Comparison of ENCODE assay signal across 8 cellular contexts in the genomic region with DNA sequence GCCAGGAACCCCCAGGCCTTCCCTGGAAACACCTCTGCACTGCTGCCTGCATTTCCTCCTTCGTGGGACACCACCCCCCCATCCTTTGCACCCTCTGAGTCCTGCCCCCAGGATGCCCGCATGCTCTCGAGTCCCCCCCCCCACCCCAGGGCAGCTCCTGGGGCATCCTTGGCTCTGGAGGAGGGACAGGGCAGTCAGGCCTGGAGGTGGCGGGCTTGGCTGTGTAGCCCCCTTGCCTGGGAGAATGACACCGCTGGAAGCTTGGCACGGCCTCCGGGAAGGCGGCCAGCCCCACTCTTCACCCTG.
DNase-seq lines count a peak whose midpoint lies in the region; ATAC-seq and TF ChIP-seq lines count a peak whose summit lies in the region.

No MANE protein-coding gene starts in this region.

- H3K4me3 ChIP-seq in ascending aorta (peak overlapping the region in 1 of 2 donors; percentile 25), left lung (no peak overlapping the region), stomach smooth muscle (ENCODE audit: low read length in 2 of 2) (peak overlapping the region in 1 of 2 donors; percentile 54)

- POLR2A ChIA-PET in HEK293T (lab: Yijun Ruan, JAX) = no interaction called here

- CTCF ChIA-PET in HEK293T (lab: Yijun Ruan, JAX) = interaction anchor here (0.6 to 0.9 kb wide), 2 partner anchors 14 to 16 kb away, joined by 3 read pairs; no protein-coding TSS in a partner anchor

- peaks cover 7 to 26% of the 10 kb centered on the region in 2 donors for H3K4me1 ChIP-seq in ascending aorta
- H3K4me1 ChIP-seq in left lung = peaks cover 13 to 37% of the 10 kb centered on the region in 2 donors
- peaks cover 26% of the 10 kb centered on the region for H3K4me1 ChIP-seq in stomach smooth muscle (ENCODE audit: control insufficient read depth, insufficient read depth, low read length)

- H3K9me3 ChIP-seq in ascending aorta (no peaks in the 10 kb centered on the region), left lung (no peaks in the 10 kb centered on the region), stomach smooth muscle (ENCODE audit: control insufficient read depth in 2 of 2, low read length in 2 of 2) (no peaks in the 10 kb centered on the region)

- no peak overlapping the region for H3K9ac ChIP-seq in stomach smooth muscle (ENCODE audit: low read length in 2 of 2)

- H3K36me3 ChIP-seq in ascending aorta (no peaks in the 10 kb centered on the region), left lung (no peaks in the 10 kb centered on the region), stomach smooth muscle (ENCODE audit: control insufficient read depth in 2 of 2, insufficient read depth in 2 of 2, low read length in 2 of 2) (no peaks in the 10 kb centered on the region)

- H3K27ac ChIP-seq in ascending aorta = peak overlapping the region; percentile 81 to 83
- H3K27ac ChIP-seq in left lung = peak overlapping the region; percentile 73 to 85
- peak overlapping the region; percentile 64 for H3K27ac ChIP-seq in stomach smooth muscle (ENCODE audit: low read length)

- ATAC-seq in left lung (no peak), HG02970 (IDR thresholded peaks at IDR 0.05; ENCODE audit: low FRiP score, unreplicated experiment) (no peak), GM19035 (IDR thresholded peaks at IDR 0.05; ENCODE audit: unreplicated experiment) (no peak), HG03521 (IDR thresholded peaks at IDR 0.05; ENCODE audit: unreplicated experiment) (no peak)

- TF ChIP-seq CTCF in ascending aorta (IDR thresholded peaks at IDR 0.05) (peak in 2 of 3 experiments; percentile 5 to 37), left lung (IDR thresholded peaks at IDR 0.05) (no peak)

- no peaks in the 10 kb centered on the region for H3K27me3 ChIP-seq in ascending aorta
- H3K27me3 ChIP-seq in left lung = no peaks in the 10 kb centered on the region
- H3K27me3 ChIP-seq in stomach smooth muscle (ENCODE audit: control insufficient read depth in 1 of 2, insufficient read depth in 2 of 2, low read length in 2 of 2) = no peaks in the 10 kb centered on the region

- DNase-seq in H4 (ENCODE audit: low spot score) (peak; percentile 79), ascending aorta (ENCODE audit: low spot score in 2 of 2) (no peak), left lung (peak; percentile 68 to 85), HEK293T (ENCODE audit: extremely low spot score) (no peak)

- intact Hi-C loops in ascending aorta (cut with DNase I) (loop anchor here (1.0 to 10.0 kb wide), 4 partner anchors 41 to 389 kb away; no protein-coding TSS in a partner anchor), left lung (cut with DNase I) (no loop called here)

TF ChIP-seq in HEK293T, 16 proteins besides CTCF, POLR2A, EP300 and RAD21:
- TF ChIP-seq BHLHE40 (IDR thresholded peaks at IDR 0.05; ENCODE audit: borderline replicate concordance) (no peak), LEF1 (IDR thresholded peaks at IDR 0.05; ENCODE audit: borderline replicate concordance) (no peak), FOXM1 (IDR thresholded peaks at IDR 0.05; ENCODE audit: borderline replicate concordance) (no peak), L3MBTL2 (conservative IDR thresholded peaks at IDR 0.05) (no peak), FOXK2 (IDR thresholded peaks at IDR 0.05) (no peak), ZNF384 (IDR thresholded peaks at IDR 0.05) (no peak), SUZ12 (IDR thresholded peaks at IDR 0.05) (no peak), NFRKB (IDR thresholded peaks at IDR 0.05) (no peak), ARNT (IDR thresholded peaks at IDR 0.05) (no peak), FOXA1 (IDR thresholded peaks at IDR 0.05) (no peak), HDGF (IDR thresholded peaks at IDR 0.05; ENCODE audit: borderline replicate concordance) (no peak), TARDBP (IDR thresholded peaks at IDR 0.05) (no peak), CTBP1 (IDR thresholded peaks at IDR 0.05; ENCODE audit: borderline replicate concordance) (no peak), ELF4 (IDR thresholded peaks at IDR 0.05) (no peak), SP1 (IDR thresholded peaks at IDR 0.05) (no peak)
- TF ChIP-seq, protein P1, sequence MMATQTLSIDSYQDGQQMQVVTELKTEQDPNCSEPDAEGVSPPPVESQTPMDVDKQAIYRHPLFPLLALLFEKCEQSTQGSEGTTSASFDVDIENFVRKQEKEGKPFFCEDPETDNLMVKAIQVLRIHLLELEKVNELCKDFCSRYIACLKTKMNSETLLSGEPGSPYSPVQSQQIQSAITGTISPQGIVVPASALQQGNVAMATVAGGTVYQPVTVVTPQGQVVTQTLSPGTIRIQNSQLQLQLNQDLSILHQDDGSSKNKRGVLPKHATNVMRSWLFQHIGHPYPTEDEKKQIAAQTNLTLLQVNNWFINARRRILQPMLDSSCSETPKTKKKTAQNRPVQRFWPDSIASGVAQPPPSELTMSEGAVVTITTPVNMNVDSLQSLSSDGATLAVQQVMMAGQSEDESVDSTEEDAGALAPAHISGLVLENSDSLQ (IDR thresholded peaks at IDR 0.05) = no peak

Comparison
In these comparisons a context has a peak if more than half of its experiments do, and no peak if none do; other contexts are left out.
1. DNase-seq: peak in H4 (single experiment) and left lung (2 of 2); none in ascending aorta (0 of 2) and HEK293T (single experiment).
2. CTCF ChIP-seq: peak in ascending aorta (2 of 3); none in left lung (0 of 2).
3. Peak in every context shown above with its lines, with median percentiles within 50 percentile points of each other: H3K27ac ChIP-seq.